In genomic region chr9:35650341-35651158, GRCh38 we compare ENCODE assay signal across 10 cellular contexts. TPM values are rescaled to one million over a fixed set of nuclear protein-coding genes. Genes with fewer than 3 reads are reported as not detected.
DNase-seq lines count a peak whose midpoint lies in the region; ATAC-seq and TF ChIP-seq lines count a peak whose summit lies in the region.
"Had no signal": no experiment of that assay in that cellular context is flagged by ENCODE, and none has a peak within 500 bp of the region (broad histone marks: within the 10 kb centered on the region; RNA-seq: fewer than 3 reads in every experiment).

SIT1 (minus strand) TSS chr9:35650931; CDS start chr9:35650853, 78 bp downstream.

- DNase-seq in NCI-H2227 (lab: John Stamatoyannopoulos, UW; ENCODE audit: unreplicated experiment): peak; percentile 12
- no peak for DNase-seq in NCI-H2227 treated with DMSO at 0.1 percent for 48 hours (lab: John Stamatoyannopoulos, UW)
- DNase-seq in RWPE2 (ENCODE audit: low spot score): no peak
- DNase-seq in NK-92 (lab: John Stamatoyannopoulos, UW; ENCODE audit: unreplicated experiment): no peak
- no peak for DNase-seq in SIG-M5 treated with dmso at 0.1 percent for 504 hours (lab: John Stamatoyannopoulos, UW; ENCODE audit: unreplicated experiment)
- DNase-seq in NOMO-1 treated with DMSO at 0.1 percent for 48 hours (lab: John Stamatoyannopoulos, UW; ENCODE audit: unreplicated experiment): no peak
- DNase-seq: MM.1S, occipital lobe had no signal

- ATAC-seq in RWPE2 (ENCODE audit: low read depth): no peak
- ATAC-seq in stimulated activated memory B cell treated with anti-CD40 and anti-IgM and Interleukin-4, amounts not matched to agents 10 μg/mL and 1 μg/mL and 100 μg/mL, for 72 hours: peak; percentile 3

- no peaks in the 10 kb centered on the region for H3K36me3 Mint-ChIP-seq in stimulated activated memory B cell treated with anti-CD40 and anti-IgM and Interleukin-4, amounts not matched to agents 10 μg/mL and 1 μg/mL and 100 μg/mL, for 72 hours

- H3K27me3 ChIP-seq in RWPE2 (ENCODE audit: insufficient read depth, poor library complexity, severe bottlenecking) (no peaks in the 10 kb centered on the region), esophagus (ENCODE audit: control insufficient read depth in 1 of 2, insufficient read depth in 2 of 2, low read length in 2 of 2) (no peaks in the 10 kb centered on the region)

- H3K27ac ChIP-seq in RWPE2 (ENCODE audit: poor library complexity, severe bottlenecking) (peak within 1 kb of the TSS; percentile 38), esophagus (ENCODE audit: low read depth in 2 of 2, low read length in 1 of 2) (peak within 1 kb of the TSS; percentile 27 to 38)

- no peaks in the 10 kb centered on the region for H3K27me3 Mint-ChIP-seq in stimulated activated memory B cell treated with anti-CD40 and anti-IgM and Interleukin-4, amounts not matched to agents 10 μg/mL and 1 μg/mL and 100 μg/mL, for 72 hours

- H3K9me3 ChIP-seq in RWPE2 (ENCODE audit: severe bottlenecking) (no peaks in the 10 kb centered on the region), esophagus (ENCODE audit: control insufficient read depth in 2 of 2, insufficient read depth in 1 of 2, low read depth in 1 of 2, low read length in 1 of 2) (no peaks in the 10 kb centered on the region)

- H3K4me3 Mint-ChIP-seq in stimulated activated memory B cell treated with anti-CD40 and anti-IgM and Interleukin-4, amounts not matched to agents 10 μg/mL and 1 μg/mL and 100 μg/mL, for 72 hours: peak within 1 kb of the TSS; percentile 83

- no peaks in the 10 kb centered on the region for H3K9me3 Mint-ChIP-seq in stimulated activated memory B cell treated with anti-CD40 and anti-IgM and Interleukin-4, amounts not matched to agents 10 μg/mL and 1 μg/mL and 100 μg/mL, for 72 hours

- peaks cover 16% of the 10 kb centered on the region for H3K4me1 ChIP-seq in RWPE2 (ENCODE audit: insufficient read depth, poor library complexity, severe bottlenecking)
- no peaks in the 10 kb centered on the region for H3K4me1 ChIP-seq in esophagus (ENCODE audit: control insufficient read depth in 2 of 2, insufficient read depth in 2 of 2, low read length in 1 of 2)

- H3K36me3 ChIP-seq in RWPE2 (ENCODE audit: low read depth): no peaks in the 10 kb centered on the region
- no peaks in the 10 kb centered on the region for H3K36me3 ChIP-seq in esophagus (ENCODE audit: control insufficient read depth in 2 of 2, insufficient read depth in 2 of 2, low read length in 1 of 2)

- TF ChIP-seq CTCF in RWPE2 (IDR thresholded peaks at IDR 0.05; ENCODE audit: poor library complexity, severe bottlenecking): no peak

- H3K27ac Mint-ChIP-seq in stimulated activated memory B cell treated with anti-CD40 and anti-IgM and Interleukin-4, amounts not matched to agents 10 μg/mL and 1 μg/mL and 100 μg/mL, for 72 hours: peak within 1 kb of the TSS; percentile 92

- H3K4me3 ChIP-seq in RWPE2 (ENCODE audit: severe bottlenecking) (no peak within 1 kb of the TSS), esophagus (ENCODE audit: low read depth in 1 of 2, low read length in 2 of 2) (peak within 1 kb of the TSS; percentile 23 to 34)

- peaks cover 52% of the 10 kb centered on the region for H3K4me1 Mint-ChIP-seq in stimulated activated memory B cell treated with anti-CD40 and anti-IgM and Interleukin-4, amounts not matched to agents 10 μg/mL and 1 μg/mL and 100 μg/mL, for 72 hours

- WGBS in esophagus, 2 donors: 67 to 70% methylated on average over 20 to 22 of the region's 22 CpGs

RNA-seq across cellular contexts. Expression of gene SIT1, which starts in this region (rescaled TPM):
- under 1 TPM; 0.75 to 0.88 TPM for polyA plus RNA-seq in esophagus
